Comparison of ENCODE assay signal across 8 cellular contexts in genomic region chr11:126917531-126918204, GRCh38.
DNase-seq lines count a peak whose midpoint lies in the region; ATAC-seq and TF ChIP-seq lines count a peak whose summit lies in the region.

No MANE protein-coding gene starts in this region.

- in situ Hi-C loops in transverse colon (cut with MboI; ENCODE audit: low pct_ligation_motif_present in 1 of 4, low pct_unique_long_range_greater_than_20kb in 1 of 4, low sequenced_read_pairs in 3 of 4), result no loop called here

- peak overlapping the region; percentile 83 for H3K27ac Mint-ChIP-seq in activated T-helper 2 cell treated with anti-CD3 and anti-CD28 coated beads, Interferon-gamma antibody, Interleukin-2, Interleukin-4, amounts not matched to agents 10 μg/mL and 5 μg/mL and 100 μg/mL, durations not matched to agents 14 hours and 24 hours and 36 hours

- ATAC-seq in GM19043 (IDR thresholded peaks at IDR 0.05; ENCODE audit: low read depth, unreplicated experiment) (peak; percentile 89), HG03095 (IDR thresholded peaks at IDR 0.05; ENCODE audit: unreplicated experiment) (peak; percentile 90)

- no peaks in the 10 kb centered on the region for H3K36me3 Mint-ChIP-seq in activated T-helper 2 cell treated with anti-CD3 and anti-CD28 coated beads, Interferon-gamma antibody, Interleukin-2, Interleukin-4, amounts not matched to agents 10 μg/mL and 5 μg/mL and 100 μg/mL, durations not matched to agents 14 hours and 24 hours and 36 hours (ENCODE audit: low read depth)

- WGBS in transverse colon (ENCODE audit: low coverage in 1 of 2), 2 donors, result 61 to 69% methylated on average over 2 to 9 of the region's 9 CpGs

- H3K4me1 Mint-ChIP-seq in activated T-helper 2 cell treated with anti-CD3 and anti-CD28 coated beads, Interferon-gamma antibody, Interleukin-2, Interleukin-4, amounts not matched to agents 10 μg/mL and 5 μg/mL and 100 μg/mL, durations not matched to agents 14 hours and 24 hours and 36 hours (ENCODE audit: low read depth), result peaks cover 8% of the 10 kb centered on the region

- no peaks in the 10 kb centered on the region for H3K27me3 ChIP-seq in transverse colon

- TF ChIP-seq CTCF in retinal pigment epithelial cell (conservative IDR thresholded peaks at IDR 0.05; ENCODE audit: low read depth, low read length), result no peak
- no peak for TF ChIP-seq CTCF in transverse colon (IDR thresholded peaks at IDR 0.05)

- H3K27me3 Mint-ChIP-seq in activated T-helper 2 cell treated with anti-CD3 and anti-CD28 coated beads, Interferon-gamma antibody, Interleukin-2, Interleukin-4, amounts not matched to agents 10 μg/mL and 5 μg/mL and 100 μg/mL, durations not matched to agents 14 hours and 24 hours and 36 hours (ENCODE audit: low read depth), result no peaks in the 10 kb centered on the region

- H3K9me3 Mint-ChIP-seq in activated T-helper 2 cell treated with anti-CD3 and anti-CD28 coated beads, Interferon-gamma antibody, Interleukin-2, Interleukin-4, amounts not matched to agents 10 μg/mL and 5 μg/mL and 100 μg/mL, durations not matched to agents 14 hours and 24 hours and 36 hours, result peaks cover 8% of the 10 kb centered on the region

- H3K4me3 ChIP-seq in retinal pigment epithelial cell (ENCODE audit: low read length), result no peak overlapping the region
- no peak overlapping the region for H3K4me3 ChIP-seq in transverse colon

- intact Hi-C loops in activated T-helper 2 cell treated with anti-CD3 and anti-CD28 coated beads, Interferon-gamma antibody, Interleukin-2, Interleukin-4, amounts not matched to agents 10 μg/mL and 5 μg/mL and 100 μg/mL, durations not matched to agents 14 hours and 24 hours and 36 hours (cut with micrococcal nuclease), result loop anchor here (1.0 to 10.0 kb wide), 2 partner anchors 23 to 1407 kb away; no protein-coding TSS in a partner anchor
- intact Hi-C loops in transverse colon (cut with DNase I; ENCODE audit: low total_unique reads), result no loop called here

- no peaks in the 10 kb centered on the region for H3K36me3 ChIP-seq in transverse colon

- no peak overlapping the region for H3K4me3 Mint-ChIP-seq in activated T-helper 2 cell treated with anti-CD3 and anti-CD28 coated beads, Interferon-gamma antibody, Interleukin-2, Interleukin-4, amounts not matched to agents 10 μg/mL and 5 μg/mL and 100 μg/mL, durations not matched to agents 14 hours and 24 hours and 36 hours (ENCODE audit: low read depth)

- H3K4me1 ChIP-seq in transverse colon, result no peaks in the 10 kb centered on the region

- H3K9me3 ChIP-seq in transverse colon, result no peaks in the 10 kb centered on the region

- peak; percentile 84 for DNase-seq in AG08396 (ENCODE audit: low spot score)
- no peak for DNase-seq in activated T-helper 2 cell treated with anti-CD3 and anti-CD28 coated beads, Interferon-gamma antibody, Interleukin-2, Interleukin-4, amounts not matched to agents 10 μg/mL and 5 μg/mL and 100 μg/mL, durations not matched to agents 14 hours and 24 hours and 36 hours (ENCODE audit: low spot score)
- DNase-seq in retinal pigment epithelial cell (ENCODE audit: low read depth), result peak; percentile 54
- no peak for DNase-seq in transverse colon
- no peak for DNase-seq in stimulated activated naive CD4-positive, alpha-beta T cell (lab: John Stamatoyannopoulos, UW)
- no peak for DNase-seq in NCI-H446 (lab: John Stamatoyannopoulos, UW)

- TF ChIP-seq POLR2A in transverse colon (IDR thresholded peaks at IDR 0.05), result no peak

- no peak for TF ChIP-seq EP300 in transverse colon (IDR thresholded peaks at IDR 0.05; ENCODE audit: low read depth)

- H3K27ac ChIP-seq in transverse colon, result no peak overlapping the region

Comparison
In these comparisons a context has a peak if more than half of its experiments do, and no peak if none do; other contexts are left out.
1. DNase-seq: peak in AG08396 (single experiment) and retinal pigment epithelial cell (single experiment); none in activated T-helper 2 cell treated with anti-CD3 and anti-CD28 coated beads, Interferon-gamma antibody, Interleukin-2, Interleukin-4, amounts not matched to agents 10 μg/mL and 5 μg/mL and 100 μg/mL, durations not matched to agents 14 hours and 24 hours and 36 hours (single experiment), transverse colon (single experiment), stimulated activated naive CD4-positive, alpha-beta T cell (0 of 6) and NCI-H446 (0 of 2).